ENCODE assay signal across 19 cellular contexts in the genomic region with DNA sequence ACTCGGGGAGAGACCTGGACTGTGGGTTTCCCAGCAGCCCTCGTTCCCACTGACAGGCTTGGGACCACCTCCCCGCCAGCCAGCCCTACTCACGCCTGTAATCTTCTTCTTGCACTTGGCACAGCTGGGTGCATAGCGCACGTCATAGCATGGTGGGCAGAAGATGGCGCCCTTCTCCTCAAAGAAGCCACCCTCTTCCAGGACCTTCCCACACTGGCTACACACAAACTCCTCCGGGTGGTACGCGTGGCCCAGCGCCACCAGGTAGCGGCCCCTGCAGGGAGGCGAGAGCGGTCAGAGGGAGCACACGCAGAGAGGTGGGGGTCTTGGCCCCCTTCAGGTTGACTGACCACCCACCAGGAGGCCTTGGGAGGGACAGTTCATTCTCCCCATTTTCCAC. TPM values are rescaled to one million over a fixed set of nuclear protein-coding genes. Genes with fewer than 3 reads are reported as not detected.
DNase-seq lines count a peak whose midpoint lies in the region; ATAC-seq and TF ChIP-seq lines count a peak whose summit lies in the region.
"Had no signal": no experiment of that assay in that cellular context is flagged by ENCODE, and none has a peak within 500 bp of the region (broad histone marks: within the 10 kb centered on the region; RNA-seq: fewer than 3 reads in every experiment).

No MANE protein-coding gene starts in this region.

- H3K4me3 Mint-ChIP-seq in Caco-2 (ENCODE audit: unreplicated experiment) = no peak overlapping the region
- no peak overlapping the region for H3K4me3 Mint-ChIP-seq in GM23338

- no peaks in the 10 kb centered on the region for H3K9me2 ChIP-seq in GM23338 (ENCODE audit: insufficient read depth)

- H3K27me3 Mint-ChIP-seq in Caco-2 (ENCODE audit: insufficient read depth, unreplicated experiment) = no peaks in the 10 kb centered on the region
- peaks cover 30% of the 10 kb centered on the region for H3K27me3 Mint-ChIP-seq in GM23338 (ENCODE audit: insufficient read depth, low read depth, poor library complexity)

- CTCF ChIA-PET in Caco-2 (lab: Charles Lee) = no interaction called here

- TF ChIP-seq CTCF in Caco-2 (IDR thresholded peaks at IDR 0.05; ENCODE audit: insufficient read depth in 1 of 2, low read depth in 1 of 2, low read length in 1 of 2, severe bottlenecking in 1 of 2, unreplicated experiment in 1 of 2) = peak; percentile 5 to 20
- peak; percentile 8 to 49; a peak in 2 of 4 replicates for TF ChIP-seq CTCF in GM23338 (conservative IDR thresholded peaks at IDR 0.05; ENCODE audit: low read depth in 2 of 2)
- peak; percentile 39 for TF ChIP-seq CTCF in VCaP (conservative IDR thresholded peaks at IDR 0.05)

- no peak overlapping the region for H3K9ac ChIP-seq in muscle layer of colon (ENCODE audit: low read length)
- H3K9ac ChIP-seq: GM23248 had no signal

- H3K79me2 ChIP-seq in GM23338 (replicated peaks; ENCODE audit: insufficient read depth) = no peaks in the 10 kb centered on the region

- H3K4me1 ChIP-seq in Caco-2 = 0 out of 2 replicates have a peak, but pooled peaks cover 4% of the 10 kb centered on the region
- peaks cover 5% of the 10 kb centered on the region; the same call in 1 of the 2 replicates for H3K4me1 ChIP-seq in GM23338 (ENCODE audit: insufficient read depth)
- H3K4me1 ChIP-seq in muscle layer of colon (ENCODE audit: insufficient read depth, low read length) = peaks cover 73% of the 10 kb centered on the region

- no peak overlapping the region for H3K27ac ChIP-seq in GM23338 (ENCODE audit: low read depth)
- no peak overlapping the region for H3K27ac ChIP-seq in VCaP
- peak overlapping the region; percentile 41 for H3K27ac ChIP-seq in muscle layer of colon (ENCODE audit: low read depth, low read length)
- H3K27ac ChIP-seq: SK-N-MC had no signal

- no peak overlapping the region for H3K4me2 ChIP-seq in GM23338

- no peak for DNase-seq in Caco-2
- no peak for DNase-seq in GM23338 (ENCODE audit: low spot score)
- no peak for DNase-seq in stimulated activated CD8-positive, alpha-beta memory T cell treated with anti-CD3 and anti-CD28 coated beads, Interleukin-4, amount 100 ng/mL, for 48 hours
- no peak for DNase-seq in MV-4-11 (lab: John Stamatoyannopoulos, UW)
- no peak for DNase-seq in DMS53 treated with DMSO at 0.1 percent for 48 hours (lab: John Stamatoyannopoulos, UW; ENCODE audit: unreplicated experiment)
- DNase-seq: activated CD4-positive, alpha-beta T cell treated with anti-CD3 and anti-CD28 coated beads for 48 hours; activated naive CD4-positive, alpha-beta T cell treated with Interleukin-2 at 50 U/mL for 16 hours; cortex of kidney; GDM1; GM23248; NCI-H2029 treated with DMSO at 0.1 percent for 48 hours; NCI-H526; nucleus accumbens; stimulated activated CD4-positive, alpha-beta T cell treated with anti-CD3 and anti-CD28 coated beads, Interleukin-1b, Interleukin-23, amount 100 ng/mL, for 48 hours had no signal

- H3K4me3 ChIP-seq in Caco-2 (ENCODE audit: low read depth, low read length) = no peak overlapping the region
- no peak overlapping the region for H3K4me3 ChIP-seq in GM23338
- H3K4me3 ChIP-seq in muscle layer of colon (ENCODE audit: low read depth in 1 of 2, low read length in 2 of 2) = no peak overlapping the region
- H3K4me3 ChIP-seq: GM23248, SK-N-MC had no signal

- H3F3A ChIP-seq in GM23338 (replicated peaks; ENCODE audit: low read depth) = peaks cover 13% of the 10 kb centered on the region; the same call in 1 of the 2 replicates

- no peaks in the 10 kb centered on the region; the same call in 1 of the 2 replicates for H4K20me1 ChIP-seq in GM23338 (replicated peaks; ENCODE audit: insufficient read depth)

- no peaks in the 10 kb centered on the region for H3K9me3 ChIP-seq in Caco-2
- no peaks in the 10 kb centered on the region for H3K9me3 ChIP-seq in muscle layer of colon (ENCODE audit: low read length)

- ATAC-seq in GM23338 (no peak), HG02588 (IDR thresholded peaks at IDR 0.05; ENCODE audit: unreplicated experiment) (no peak)
- ATAC-seq: Panc1 had no signal

- intact Hi-C loops in Caco-2 (cut with micrococcal nuclease; ENCODE audit: unreplicated experiment) = loop anchor here (1.0 kb wide), 1 partner anchor 13 kb away; no protein-coding TSS in a partner anchor

- H3K27ac Mint-ChIP-seq in Caco-2 (ENCODE audit: unreplicated experiment) (no peak overlapping the region), GM23338 (no peak overlapping the region)

- no peaks in the 10 kb centered on the region for H3K9me3 Mint-ChIP-seq in Caco-2 (ENCODE audit: unreplicated experiment)
- H3K9me3 Mint-ChIP-seq in GM23338 = peaks cover 2% of the 10 kb centered on the region; the same call in 1 of the 3 replicates

- peaks cover 6% of the 10 kb centered on the region for H3K4me1 Mint-ChIP-seq in Caco-2 (ENCODE audit: low read depth, unreplicated experiment)
- H3K4me1 Mint-ChIP-seq in GM23338 = peaks cover 12% of the 10 kb centered on the region

- peaks cover 2% of the 10 kb centered on the region for H3K36me3 ChIP-seq in Caco-2 (ENCODE audit: control insufficient read depth, insufficient read depth, low read length)
- peaks cover 14% of the 10 kb centered on the region for H3K36me3 ChIP-seq in GM23338 (ENCODE audit: insufficient read depth)
- H3K36me3 ChIP-seq in muscle layer of colon (ENCODE audit: insufficient read depth, low read length) = peaks cover 84% of the 10 kb centered on the region

- H3K36me3 Mint-ChIP-seq in Caco-2 (ENCODE audit: insufficient read depth, unreplicated experiment) = peaks cover 45% of the 10 kb centered on the region
- H3K36me3 Mint-ChIP-seq in GM23338 (ENCODE audit: low read depth) = peaks cover 78% of the 10 kb centered on the region

- H2AFZ ChIP-seq in GM23338 = no peak overlapping the region
- H2AFZ ChIP-seq: GM23248 had no signal

- POLR2A ChIA-PET in Caco-2 (lab: Charles Lee) = interaction anchor here (0.6 kb wide), 1 partner anchor 10 kb away, joined by 3 read pairs; a partner anchor contains a TSS

- no peaks in the 10 kb centered on the region for H3K27me3 ChIP-seq in Caco-2 (replicated peaks; ENCODE audit: control insufficient read depth, insufficient read depth, low read length)
- no peaks in the 10 kb centered on the region for H3K27me3 ChIP-seq in GM23338 (ENCODE audit: insufficient read depth)
- no peaks in the 10 kb centered on the region for H3K27me3 ChIP-seq in muscle layer of colon (ENCODE audit: control insufficient read depth in 1 of 2, insufficient read depth in 2 of 2, low read length in 2 of 2)

- no TSS peak for BruUV-seq in Caco-2 (replicated peaks; lab: Mats Ljungman, UMichigan)

TF ChIP-seq in GM23338, 12 proteins besides CTCF, POLR2A, EP300 and RAD21 (continues in another document):
- TF ChIP-seq POLR2AphosphoS5 (IDR thresholded peaks at IDR 0.05; ENCODE audit: low read depth) (no peak; the same call in 1 of the 2 replicates), ZNF331 (CRISPR knock-in tag; IDR thresholded peaks at IDR 0.05; ENCODE audit: low read depth) (no peak), EZH2phosphoT487 (IDR thresholded peaks at IDR 0.05; ENCODE audit: unreplicated experiment) (no peak)
- TF ChIP-seq, protein P1, sequence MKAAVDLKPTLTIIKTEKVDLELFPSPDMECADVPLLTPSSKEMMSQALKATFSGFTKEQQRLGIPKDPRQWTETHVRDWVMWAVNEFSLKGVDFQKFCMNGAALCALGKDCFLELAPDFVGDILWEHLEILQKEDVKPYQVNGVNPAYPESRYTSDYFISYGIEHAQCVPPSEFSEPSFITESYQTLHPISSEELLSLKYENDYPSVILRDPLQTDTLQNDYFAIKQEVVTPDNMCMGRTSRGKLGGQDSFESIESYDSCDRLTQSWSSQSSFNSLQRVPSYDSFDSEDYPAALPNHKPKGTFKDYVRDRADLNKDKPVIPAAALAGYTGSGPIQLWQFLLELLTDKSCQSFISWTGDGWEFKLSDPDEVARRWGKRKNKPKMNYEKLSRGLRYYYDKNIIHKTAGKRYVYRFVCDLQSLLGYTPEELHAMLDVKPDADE (IDR thresholded peaks at IDR 0.05) = no peak
- TF ChIP-seq, protein P2, sequence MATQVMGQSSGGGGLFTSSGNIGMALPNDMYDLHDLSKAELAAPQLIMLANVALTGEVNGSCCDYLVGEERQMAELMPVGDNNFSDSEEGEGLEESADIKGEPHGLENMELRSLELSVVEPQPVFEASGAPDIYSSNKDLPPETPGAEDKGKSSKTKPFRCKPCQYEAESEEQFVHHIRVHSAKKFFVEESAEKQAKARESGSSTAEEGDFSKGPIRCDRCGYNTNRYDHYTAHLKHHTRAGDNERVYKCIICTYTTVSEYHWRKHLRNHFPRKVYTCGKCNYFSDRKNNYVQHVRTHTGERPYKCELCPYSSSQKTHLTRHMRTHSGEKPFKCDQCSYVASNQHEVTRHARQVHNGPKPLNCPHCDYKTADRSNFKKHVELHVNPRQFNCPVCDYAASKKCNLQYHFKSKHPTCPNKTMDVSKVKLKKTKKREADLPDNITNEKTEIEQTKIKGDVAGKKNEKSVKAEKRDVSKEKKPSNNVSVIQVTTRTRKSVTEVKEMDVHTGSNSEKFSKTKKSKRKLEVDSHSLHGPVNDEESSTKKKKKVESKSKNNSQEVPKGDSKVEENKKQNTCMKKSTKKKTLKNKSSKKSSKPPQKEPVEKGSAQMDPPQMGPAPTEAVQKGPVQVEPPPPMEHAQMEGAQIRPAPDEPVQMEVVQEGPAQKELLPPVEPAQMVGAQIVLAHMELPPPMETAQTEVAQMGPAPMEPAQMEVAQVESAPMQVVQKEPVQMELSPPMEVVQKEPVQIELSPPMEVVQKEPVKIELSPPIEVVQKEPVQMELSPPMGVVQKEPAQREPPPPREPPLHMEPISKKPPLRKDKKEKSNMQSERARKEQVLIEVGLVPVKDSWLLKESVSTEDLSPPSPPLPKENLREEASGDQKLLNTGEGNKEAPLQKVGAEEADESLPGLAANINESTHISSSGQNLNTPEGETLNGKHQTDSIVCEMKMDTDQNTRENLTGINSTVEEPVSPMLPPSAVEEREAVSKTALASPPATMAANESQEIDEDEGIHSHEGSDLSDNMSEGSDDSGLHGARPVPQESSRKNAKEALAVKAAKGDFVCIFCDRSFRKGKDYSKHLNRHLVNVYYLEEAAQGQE (IDR thresholded peaks at IDR 0.05; ENCODE audit: unreplicated experiment) = no peak

RNA-seq across cellular contexts. Expression of a gene that starts 9.4 kb away (rescaled TPM):
- total RNA-seq in Caco-2 (2022) = 49.1 and 56.8 TPM in 2 replicates
- 73.0 and 94.7 TPM in 2 replicates for total RNA-seq in GM23338 (2014; rRNA removed; shearing (Covaris generic))
- polyA plus RNA-seq in GM23338 (2016; fragmentation: Nextera tagmentation; extraction: Ambion mirVana) = 128 TPM in 2 replicates

RNA-seq across cellular contexts. Expression of a gene that starts 14.5 kb away (rescaled TPM):
- 139 and 144 TPM in 2 replicates for total RNA-seq in Caco-2 (2022)
- total RNA-seq in GM23338 (2014; rRNA removed; shearing (Covaris generic)) = 242 and 290 TPM in 2 replicates
- polyA plus RNA-seq in GM23338 (2016; fragmentation: Nextera tagmentation; extraction: Ambion mirVana) = 102 and 106 TPM in 2 replicates

RNA-seq across cellular contexts. Expression of a gene that starts 21.7 kb away (rescaled TPM):
- total RNA-seq in Caco-2 (2022) = 7.9 and 10.1 TPM in 2 replicates
- 4.9 and 11.1 TPM in 2 replicates for total RNA-seq in GM23338 (2014; rRNA removed; shearing (Covaris generic))
- 2.2 and 2.8 TPM in 2 replicates for polyA plus RNA-seq in GM23338 (2016; fragmentation: Nextera tagmentation; extraction: Ambion mirVana)

RNA-seq across cellular contexts. Expression of a gene that starts 28.8 kb away (rescaled TPM):
- 116 and 137 TPM in 2 replicates for total RNA-seq in Caco-2 (2022)
- total RNA-seq in GM23338 (2014; rRNA removed; shearing (Covaris generic)) = 115 and 139 TPM in 2 replicates
- polyA plus RNA-seq in GM23338 (2016; fragmentation: Nextera tagmentation; extraction: Ambion mirVana) = 67.1 and 73.4 TPM in 2 replicates

RNA-seq across cellular contexts. Expression of a gene that starts 41.4 kb away (rescaled TPM):
- 4.7 and 5.7 TPM in 2 replicates for total RNA-seq in Caco-2 (2022)
- 6.4 and 9.7 TPM in 2 replicates for total RNA-seq in GM23338 (2014; rRNA removed; shearing (Covaris generic))
- polyA plus RNA-seq in GM23338 (2016; fragmentation: Nextera tagmentation; extraction: Ambion mirVana) = 7.6 and 7.7 TPM in 2 replicates
